Comparison of ENCODE assay signal across 8 cellular contexts in the genomic region with DNA sequence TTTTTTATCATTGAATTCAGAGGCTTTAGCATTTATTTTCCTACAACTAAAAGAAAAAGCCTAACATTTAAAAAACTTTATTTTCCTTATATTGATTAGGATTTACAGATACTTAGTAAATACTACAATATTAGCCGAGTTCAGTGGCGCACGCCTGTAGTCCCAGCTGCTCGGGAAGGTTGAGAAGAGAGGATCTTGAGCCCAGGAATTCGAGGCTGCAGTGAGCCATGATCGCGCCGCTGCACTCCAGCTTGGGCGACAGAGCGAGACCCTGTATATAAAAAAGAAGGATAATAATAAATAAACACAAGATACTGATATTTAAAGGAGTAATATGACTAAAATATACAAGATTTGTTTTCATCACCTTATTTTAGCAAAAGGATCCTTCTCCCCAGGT. TPM values are rescaled to one million over a fixed set of nuclear protein-coding genes. Genes with fewer than 3 reads are reported as not detected.
DNase-seq lines count a peak whose midpoint lies in the region; ATAC-seq and TF ChIP-seq lines count a peak whose summit lies in the region.

No MANE protein-coding gene starts in this region.

- no peak overlapping the region for H4K12ac ChIP-seq in trophoblast cell (ENCODE audit: low read depth, low read length)

- POLR2A ChIA-PET in HEK293T (lab: Yijun Ruan, JAX), result interaction anchor here (0.6 to 4.7 kb wide), 18 partner anchors 9 to 375 kb away, joined by 3 to 52 read pairs (median 5); partner anchors contain the start of genes NDUFA1, RNF113A, RPL39 and SOWAHD

- H3K27ac ChIP-seq in DND-41 (ENCODE audit: low read length) (peak overlapping the region; percentile 77), OCI-LY3 (ENCODE audit: low read length) (no peak overlapping the region), trophoblast cell (ENCODE audit: low read depth, low read length) (peak overlapping the region; percentile 17)

- no peak for TF ChIP-seq CTCF in DND-41 (IDR thresholded peaks at IDR 0.05; ENCODE audit: borderline replicate concordance, extremely low read depth, low read length, poor library complexity, severe bottlenecking)
- no peak for TF ChIP-seq CTCF in OCI-LY3 (IDR thresholded peaks at IDR 0.05; ENCODE audit: low read depth, low read length)
- TF ChIP-seq CTCF in epithelial cell of proximal tubule (conservative IDR thresholded peaks at IDR 0.05; ENCODE audit: low read depth, low read length), result no peak

- CTCF ChIA-PET in HEK293T (lab: Yijun Ruan, JAX), result interaction anchor here (0.7 kb wide), 1 partner anchor 17 kb away, joined by 3 read pairs; no protein-coding TSS in a partner anchor

- H3K14ac ChIP-seq in trophoblast cell (ENCODE audit: low read length), result no peak overlapping the region

- H2AFZ ChIP-seq in DND-41 (ENCODE audit: low read depth, low read length) (peak overlapping the region; percentile 79), OCI-LY3 (ENCODE audit: low read depth, low read length) (peak overlapping the region; percentile 94), trophoblast cell (ENCODE audit: insufficient read depth, low read length, poor library complexity) (no peak overlapping the region)

- no peak overlapping the region for H3K4ac ChIP-seq in trophoblast cell (ENCODE audit: low read depth, low read length)

- DNase-seq in DND-41 (no peak), epithelial cell of proximal tubule (ENCODE audit: low read depth) (no peak), trophoblast cell (peak in 1 of 2 donors; percentile 4), HEK293T (ENCODE audit: extremely low spot score) (no peak), ureter (ENCODE audit: low spot score) (no peak), epidermal melanocyte (ENCODE audit: insufficient read length, low spot score) (no peak)

- H3K9ac ChIP-seq in DND-41 (ENCODE audit: low read depth, low read length) (peak overlapping the region; percentile 61), OCI-LY3 (ENCODE audit: low read length) (peak overlapping the region; percentile 74), trophoblast cell (ENCODE audit: low read length) (no peak overlapping the region)

- no peak overlapping the region for H3K18ac ChIP-seq in trophoblast cell (ENCODE audit: low read length)

- H2BK120ac ChIP-seq in trophoblast cell (ENCODE audit: insufficient read depth, low read length, poor library complexity), result no peak overlapping the region

- H3K79me2 ChIP-seq in DND-41 (ENCODE audit: insufficient read depth, low read length) (peaks cover 23% of the 10 kb centered on the region), OCI-LY3 (ENCODE audit: low read length) (peaks cover 19% of the 10 kb centered on the region), trophoblast cell (ENCODE audit: control insufficient read depth, insufficient read depth, low read length, poor library complexity) (peaks cover 5% of the 10 kb centered on the region)

- no peak overlapping the region for H2AK5ac ChIP-seq in trophoblast cell (ENCODE audit: low read length)

- H3K9me3 ChIP-seq in DND-41 (ENCODE audit: insufficient read depth, low read length, severe bottlenecking) (no peaks in the 10 kb centered on the region), OCI-LY3 (ENCODE audit: insufficient read depth, low read length) (no peaks in the 10 kb centered on the region), trophoblast cell (ENCODE audit: insufficient read depth, low read depth, low read length) (no peaks in the 10 kb centered on the region)

- H2BK12ac ChIP-seq in trophoblast cell (ENCODE audit: low read length), result no peak overlapping the region

- peak overlapping the region; percentile 47 for H4K91ac ChIP-seq in trophoblast cell (ENCODE audit: low read depth, low read length)

- H4K20me1 ChIP-seq in DND-41 (ENCODE audit: insufficient read depth, low read length), result no peaks in the 10 kb centered on the region
- no peaks in the 10 kb centered on the region for H4K20me1 ChIP-seq in OCI-LY3 (ENCODE audit: insufficient read depth, low read length)

- H3K4me1 ChIP-seq in DND-41 (ENCODE audit: insufficient read depth, low read length) (peaks cover 21% of the 10 kb centered on the region), OCI-LY3 (ENCODE audit: low read length) (peaks cover 12% of the 10 kb centered on the region), trophoblast cell (ENCODE audit: control insufficient read depth in 1 of 2, insufficient read depth in 2 of 2, low read length in 2 of 2) (no peaks in the 10 kb centered on the region)

- H3K4me2 ChIP-seq in DND-41 (ENCODE audit: insufficient read depth, low read length), result peak overlapping the region; percentile 77
- H3K4me2 ChIP-seq in OCI-LY3 (ENCODE audit: low read length), result peak overlapping the region; percentile 90
- peak overlapping the region; percentile 61 for H3K4me2 ChIP-seq in trophoblast cell (ENCODE audit: low read length)

- peaks cover 4% of the 10 kb centered on the region for H3K79me1 ChIP-seq in trophoblast cell (ENCODE audit: low read length)

- H3K23ac ChIP-seq in trophoblast cell (ENCODE audit: low read length), result no peak overlapping the region

- WGBS in trophoblast cell (ENCODE audit: extremely low coverage, insufficient coverage, insufficient read length), result no CpG with 5 or more reads among the region's 10 CpGs

- H3K4me3 ChIP-seq in DND-41 (ENCODE audit: low read depth in 1 of 2, low read length in 2 of 2), result peak overlapping the region; percentile 25 to 68; a peak in 3 of 4 replicates
- peak overlapping the region; percentile 85 for H3K4me3 ChIP-seq in OCI-LY3 (ENCODE audit: low read length)
- H3K4me3 ChIP-seq in epithelial cell of proximal tubule (ENCODE audit: low read depth, low read length), result peak overlapping the region; percentile 63
- no peak overlapping the region for H3K4me3 ChIP-seq in trophoblast cell (ENCODE audit: low read depth, low read length)

- H3K36me3 ChIP-seq in DND-41 (ENCODE audit: insufficient read depth, low read length) (peaks cover 22% of the 10 kb centered on the region), OCI-LY3 (replicated peaks; ENCODE audit: low read depth, low read length) (peaks cover 14% of the 10 kb centered on the region), trophoblast cell (ENCODE audit: control insufficient read depth in 1 of 2, insufficient read depth in 2 of 2, low read length in 2 of 2) (peaks cover 3% of the 10 kb centered on the region in 2 experiments)

- no peak overlapping the region for H2BK5ac ChIP-seq in trophoblast cell (ENCODE audit: low read depth, low read length, poor library complexity)

- H3K27me3 ChIP-seq in DND-41 (ENCODE audit: insufficient read depth, low read length, poor library complexity) (no peaks in the 10 kb centered on the region), OCI-LY3 (ENCODE audit: low read depth, low read length) (no peaks in the 10 kb centered on the region), trophoblast cell (ENCODE audit: insufficient read depth, low read length) (no peaks in the 10 kb centered on the region)

- H4K8ac ChIP-seq in trophoblast cell (ENCODE audit: low read depth, low read length), result peak overlapping the region; percentile 70

- no peak for ATAC-seq in DND-41 (ENCODE audit: insufficient read depth, low read depth)
- no peak for ATAC-seq in GM21528 (IDR thresholded peaks at IDR 0.05; ENCODE audit: low FRiP score, unreplicated experiment)

TF ChIP-seq in HEK293T, 16 proteins besides CTCF, POLR2A, EP300 and RAD21:
- TF ChIP-seq NFRKB (IDR thresholded peaks at IDR 0.05), result no peak
- no peak for TF ChIP-seq ELF4 (IDR thresholded peaks at IDR 0.05)
- TF ChIP-seq LEF1 (IDR thresholded peaks at IDR 0.05; ENCODE audit: borderline replicate concordance), result no peak
- no peak for TF ChIP-seq BHLHE40 (IDR thresholded peaks at IDR 0.05; ENCODE audit: borderline replicate concordance)
- no peak for TF ChIP-seq L3MBTL2 (conservative IDR thresholded peaks at IDR 0.05)
- no peak for TF ChIP-seq HDGF (IDR thresholded peaks at IDR 0.05; ENCODE audit: borderline replicate concordance)
- no peak for TF ChIP-seq ARNT (IDR thresholded peaks at IDR 0.05)
- no peak for TF ChIP-seq CTBP1 (IDR thresholded peaks at IDR 0.05; ENCODE audit: borderline replicate concordance)
- TF ChIP-seq FOXM1 (IDR thresholded peaks at IDR 0.05; ENCODE audit: borderline replicate concordance), result no peak
- TF ChIP-seq SP1 (IDR thresholded peaks at IDR 0.05), result no peak

RNA-seq across cellular contexts. Expression of gene UPF3B, which starts 0.7 kb away (rescaled TPM):
- total RNA-seq in epithelial cell of proximal tubule (4.6 and 4.8 TPM in 2 replicates), ureter (7.0 TPM)
- polyA plus RNA-seq in trophoblast cell (2013), result 18.4 and 19.0 TPM in 2 replicates

RNA-seq across cellular contexts. Expression of gene RNF113A, which starts 18.1 kb away (rescaled TPM):
- 7.5 and 15.6 TPM in 2 replicates for total RNA-seq in epithelial cell of proximal tubule
- 26.1 and 27.3 TPM in 2 replicates for polyA plus RNA-seq in trophoblast cell (2013)
- total RNA-seq in ureter, result 13.0 TPM

RNA-seq across cellular contexts. Expression of gene NDUFA1, which starts 18.2 kb away (rescaled TPM):
- total RNA-seq in epithelial cell of proximal tubule (57.0 and 110 TPM in 2 replicates), ureter (71.7 TPM)
- 212 and 213 TPM in 2 replicates for polyA plus RNA-seq in trophoblast cell (2013)

RNA-seq across cellular contexts. Expression of gene AKAP14, which starts 42.2 kb away (rescaled TPM):
- total RNA-seq in epithelial cell of proximal tubule, result not detected in 2 replicates
- polyA plus RNA-seq in trophoblast cell (2013), result 9.2 and 10.8 TPM in 2 replicates
- total RNA-seq in ureter, result not detected
